In genomic region chr5:90193185-90193822, GRCh38 we compare ENCODE assay signal across 16 cellular contexts.
DNase-seq lines count a peak whose midpoint lies in the region; ATAC-seq, FAIRE-seq and TF ChIP-seq lines count a peak whose summit lies in the region.
"Had no signal": no experiment of that assay in that cellular context is flagged by ENCODE, and none has a peak within 500 bp of the region (broad histone marks: within the 10 kb centered on the region; RNA-seq: fewer than 3 reads in every experiment).

No MANE protein-coding gene starts in this region.

- no peaks in the 10 kb centered on the region for H3F3A ChIP-seq in PC-3 (ENCODE audit: low read length, unreplicated experiment)

- H3K9me3 ChIP-seq in Caco-2 = no peaks in the 10 kb centered on the region; the same call in 1 of the 2 replicates
- no peaks in the 10 kb centered on the region for H3K9me3 ChIP-seq in PC-3 (ENCODE audit: low read length)
- H3K9me3 ChIP-seq in kidney (ENCODE audit: control insufficient read depth in 1 of 2, low read length in 2 of 2) = no peaks in the 10 kb centered on the region
- H3K9me3 ChIP-seq in tibial nerve = no peaks in the 10 kb centered on the region
- no peaks in the 10 kb centered on the region for H3K9me3 ChIP-seq in upper lobe of left lung

- peaks cover 34% of the 10 kb centered on the region for H3K9me3 Mint-ChIP-seq in Caco-2 (ENCODE audit: unreplicated experiment)
- H3K9me3 Mint-ChIP-seq in stimulated activated memory B cell treated with anti-CD40 and anti-IgM and Interleukin-4, amounts not matched to agents 10 μg/mL and 1 μg/mL and 100 μg/mL, for 72 hours = no peaks in the 10 kb centered on the region
- H3K9me3 Mint-ChIP-seq: IgD-negative memory B cell had no signal

- H3K9ac ChIP-seq in PC-3 (ENCODE audit: low read length) (no peak overlapping the region), kidney (ENCODE audit: low read length in 2 of 2) (no peak overlapping the region)
- H3K9ac ChIP-seq: GM23248 had no signal

- H3K9me2 ChIP-seq in PC-3 (replicated peaks; ENCODE audit: low read length) = no peaks in the 10 kb centered on the region

- TF ChIP-seq POLR2A in tibial nerve (IDR thresholded peaks at IDR 0.05) (no peak), upper lobe of left lung (IDR thresholded peaks at IDR 0.05) (no peak)

- BruUV-seq in Caco-2 (replicated peaks; lab: Mats Ljungman, UMichigan) (no TSS peak), PC-3 (replicated peaks; lab: Mats Ljungman, UMichigan) (no TSS peak)

- H2AFZ ChIP-seq in PC-3 (ENCODE audit: low read length) = no peak overlapping the region
- H2AFZ ChIP-seq: GM23248 had no signal

- WGBS in tibial nerve, 2 donors = 94 to 100% methylated on average over 2 of the region's 2 CpGs
- WGBS in upper lobe of left lung, 2 donors = 98 to 100% methylated on average over 1 to 2 of the region's 2 CpGs

- peak; percentile 43 for ATAC-seq in PC-3
- ATAC-seq in stimulated activated memory B cell treated with anti-CD40 and anti-IgM and Interleukin-4, amounts not matched to agents 10 μg/mL and 1 μg/mL and 100 μg/mL, for 72 hours = peak; percentile 43
- ATAC-seq in GM18519 (IDR thresholded peaks at IDR 0.05; ENCODE audit: low FRiP score, unreplicated experiment) = no peak
- ATAC-seq in upper lobe of left lung (ENCODE audit: low FRiP score in 2 of 2) = no peak

- TF ChIP-seq CTCF in Caco-2 (IDR thresholded peaks at IDR 0.05; ENCODE audit: insufficient read depth in 1 of 2, low read depth in 1 of 2, low read length in 1 of 2, severe bottlenecking in 1 of 2, unreplicated experiment in 1 of 2) = no peak
- 0 out of 2 replicates have a peak, but pooled peaks have one; percentile 18 for TF ChIP-seq CTCF in PC-3 (conservative IDR thresholded peaks at IDR 0.05; ENCODE audit: low read depth, low read length)
- TF ChIP-seq CTCF in kidney (IDR thresholded peaks at IDR 0.05; ENCODE audit: borderline replicate concordance, extremely low read depth, insufficient read depth) = no peak
- no peak for TF ChIP-seq CTCF in tibial nerve (IDR thresholded peaks at IDR 0.05)
- TF ChIP-seq CTCF in upper lobe of left lung (IDR thresholded peaks at IDR 0.05) = no peak

- H3K4me1 Mint-ChIP-seq in Caco-2 (ENCODE audit: low read depth, unreplicated experiment) = peaks cover 11% of the 10 kb centered on the region
- H3K4me1 Mint-ChIP-seq in stimulated activated memory B cell treated with anti-CD40 and anti-IgM and Interleukin-4, amounts not matched to agents 10 μg/mL and 1 μg/mL and 100 μg/mL, for 72 hours = peaks cover 3% of the 10 kb centered on the region
- H3K4me1 Mint-ChIP-seq: B cell; CD4-positive, alpha-beta memory T cell had no signal

- FAIRE-seq in kidney (lab: Jason Lieb, UNC) = no peak

- TF ChIP-seq EP300 in tibial nerve (IDR thresholded peaks at IDR 0.05) (no peak), upper lobe of left lung (IDR thresholded peaks at IDR 0.05) (no peak)

- no peaks in the 10 kb centered on the region for H3K79me2 ChIP-seq in PC-3 (ENCODE audit: low read length)

- POLR2A ChIA-PET in Caco-2 (lab: Charles Lee) (no interaction called here), PC-3 (lab: Charles Lee; ENCODE audit: unreplicated experiment) (no interaction called here)

- peak overlapping the region; percentile 39 for H3K27ac Mint-ChIP-seq in Caco-2 (ENCODE audit: unreplicated experiment)
- no peak overlapping the region for H3K27ac Mint-ChIP-seq in stimulated activated memory B cell treated with anti-CD40 and anti-IgM and Interleukin-4, amounts not matched to agents 10 μg/mL and 1 μg/mL and 100 μg/mL, for 72 hours
- H3K27ac Mint-ChIP-seq: B cell; CD4-positive, alpha-beta memory T cell; HFFc6; IgD-negative memory B cell had no signal

- no peaks in the 10 kb centered on the region for H4K20me1 ChIP-seq in PC-3 (ENCODE audit: low read length)

- no peaks in the 10 kb centered on the region for H3K36me3 Mint-ChIP-seq in Caco-2 (ENCODE audit: insufficient read depth, unreplicated experiment)
- no peaks in the 10 kb centered on the region for H3K36me3 Mint-ChIP-seq in stimulated activated memory B cell treated with anti-CD40 and anti-IgM and Interleukin-4, amounts not matched to agents 10 μg/mL and 1 μg/mL and 100 μg/mL, for 72 hours
- H3K36me3 Mint-ChIP-seq: CD4-positive, alpha-beta memory T cell; IgD-negative memory B cell had no signal

- H3K4me3 Mint-ChIP-seq in Caco-2 (ENCODE audit: unreplicated experiment) = no peak overlapping the region
- no peak overlapping the region for H3K4me3 Mint-ChIP-seq in stimulated activated memory B cell treated with anti-CD40 and anti-IgM and Interleukin-4, amounts not matched to agents 10 μg/mL and 1 μg/mL and 100 μg/mL, for 72 hours
- H3K4me3 Mint-ChIP-seq: B cell; CD4-positive, alpha-beta memory T cell; HFFc6; IgD-negative memory B cell had no signal

- H3K4me1 ChIP-seq in Caco-2 = peaks cover 5% of the 10 kb centered on the region
- no peaks in the 10 kb centered on the region for H3K4me1 ChIP-seq in PC-3 (ENCODE audit: insufficient read depth, low read length)
- H3K4me1 ChIP-seq in kidney (ENCODE audit: control insufficient read depth in 1 of 2, insufficient read depth in 1 of 2, low read depth in 1 of 2, low read length in 2 of 2) = no peaks in the 10 kb centered on the region
- peaks cover 0 to 5% (median 0%) of the 10 kb centered on the region in 4 donors for H3K4me1 ChIP-seq in tibial nerve
- H3K4me1 ChIP-seq in upper lobe of left lung = no peaks in the 10 kb centered on the region

- intact Hi-C loops in Caco-2 (cut with micrococcal nuclease; ENCODE audit: unreplicated experiment) = no loop called here
- intact Hi-C loops in PC-3 (cut with micrococcal nuclease) = loop anchor here (1.0 kb wide), 1 partner anchor 72 kb away; no protein-coding TSS in a partner anchor
- intact Hi-C loops in kidney (cut with DNase I) = no loop called here

- DNase-seq in Caco-2 = no peak
- peak; percentile 33 for DNase-seq in PC-3
- DNase-seq in kidney = peak; percentile 19
- no peak for DNase-seq in tibial nerve (ENCODE audit: low spot score in 2 of 2)
- DNase-seq in upper lobe of left lung = no peak
- DNase-seq: CD4-positive, alpha-beta memory T cell; GF-D8; GM23248; HCEC 1CT; HFFc6; KG1 had no signal

- no peaks in the 10 kb centered on the region for H3K36me3 ChIP-seq in Caco-2 (ENCODE audit: control insufficient read depth, insufficient read depth, low read length)
- H3K36me3 ChIP-seq in PC-3 (ENCODE audit: low read depth, low read length) = no peaks in the 10 kb centered on the region
- H3K36me3 ChIP-seq in kidney (ENCODE audit: control insufficient read depth in 1 of 2, insufficient read depth in 2 of 2, low read length in 2 of 2) = no peaks in the 10 kb centered on the region
- H3K36me3 ChIP-seq in tibial nerve = no peaks in the 10 kb centered on the region
- H3K36me3 ChIP-seq in upper lobe of left lung = no peaks in the 10 kb centered on the region

- H3K27me3 ChIP-seq in Caco-2 (replicated peaks; ENCODE audit: control insufficient read depth, insufficient read depth, low read length) = no peaks in the 10 kb centered on the region
- H3K27me3 ChIP-seq in PC-3 (ENCODE audit: low read length) = no peaks in the 10 kb centered on the region
- H3K27me3 ChIP-seq in tibial nerve = no peaks in the 10 kb centered on the region
- H3K27me3 ChIP-seq in upper lobe of left lung = no peaks in the 10 kb centered on the region

- H3K4me3 ChIP-seq in Caco-2 (ENCODE audit: low read depth, low read length) (no peak overlapping the region), PC-3 (ENCODE audit: low read length) (no peak overlapping the region), kidney (ENCODE audit: low read length in 2 of 2) (no peak overlapping the region), tibial nerve (no peak overlapping the region), upper lobe of left lung (no peak overlapping the region)
- H3K4me3 ChIP-seq: GM23248 had no signal

- CTCF ChIA-PET in Caco-2 (lab: Charles Lee) = no interaction called here
- CTCF ChIA-PET in PC-3 (lab: Charles Lee) = no interaction called here

- no peaks in the 10 kb centered on the region for H3K27me3 Mint-ChIP-seq in Caco-2 (ENCODE audit: insufficient read depth, unreplicated experiment)
- H3K27me3 Mint-ChIP-seq in stimulated activated memory B cell treated with anti-CD40 and anti-IgM and Interleukin-4, amounts not matched to agents 10 μg/mL and 1 μg/mL and 100 μg/mL, for 72 hours = peaks cover 8% of the 10 kb centered on the region

- H3K27ac ChIP-seq in PC-3 (ENCODE audit: low read length) (no peak overlapping the region), kidney (ENCODE audit: low read depth in 2 of 2, low read length in 2 of 2) (no peak overlapping the region), tibial nerve (no peak overlapping the region), upper lobe of left lung (no peak overlapping the region)
- H3K27ac ChIP-seq: C4-2B, GM23248 had no signal

- no peak overlapping the region for H3K4me2 ChIP-seq in PC-3 (ENCODE audit: low read length)

Comparison
In these comparisons a context has a peak if more than half of its experiments do, and no peak if none do; other contexts are left out.
1. DNase-seq: peak in PC-3 (single experiment) and kidney (single experiment); none in Caco-2 (0 of 2), tibial nerve (0 of 2) and upper lobe of left lung (0 of 2).
2. ATAC-seq: peak in PC-3 (single experiment) and stimulated activated memory B cell treated with anti-CD40 and anti-IgM and Interleukin-4, amounts not matched to agents 10 μg/mL and 1 μg/mL and 100 μg/mL, for 72 hours (single experiment); none in GM18519 (single experiment) and upper lobe of left lung (0 of 2).